13 cellular contexts compared by ENCODE assay signal in genomic region chr9:16794871-16795639, GRCh38.
DNase-seq lines count a peak whose midpoint lies in the region; ATAC-seq and TF ChIP-seq lines count a peak whose summit lies in the region.
"Had no signal": no experiment of that assay in that cellular context is flagged by ENCODE, and none has a peak within 500 bp of the region (broad histone marks: within the 10 kb centered on the region; RNA-seq: fewer than 3 reads in every experiment).

No MANE protein-coding gene starts in this region.

- no peak overlapping the region for H3K4me2 ChIP-seq in neural progenitor cell

- peak overlapping the region; percentile 12 for H2AFZ ChIP-seq in neural progenitor cell (replicated peaks)

- DNase-seq in AG04450 (ENCODE audit: low read depth, low spot score) = peak; percentile 20
- DNase-seq in LHCN-M2 (ENCODE audit: low read depth) = peak; percentile 73
- DNase-seq in fibroblast of pulmonary artery (ENCODE audit: low read depth) = peak; percentile 91
- no peak for DNase-seq in neural progenitor cell (ENCODE audit: low spot score)
- no peak for DNase-seq in NCI-H1417 treated with DMSO at 0.1 percent for 48 hours (lab: John Stamatoyannopoulos, UW)
- no peak for DNase-seq in activated effector memory CD4-positive, alpha-beta T cell treated with Interleukin-2 at 50 U/mL for 16 hours
- DNase-seq in NCI-H69 (lab: John Stamatoyannopoulos, UW) = no peak
- DNase-seq in activated naive CD4-positive, alpha-beta T cell treated with anti-CD3 and anti-CD28 coated beads, Interleukin-2, amount 50 U/mL, for 72 hours (ENCODE audit: low spot score in 2 of 2) = no peak
- DNase-seq: NCI-H1105; NK-92 treated with Interleukin-12 subunit alpha and Interleukin-12 subunit beta, amount 100 ng/mL, for 24 hours; stimulated activated CD4-positive, alpha-beta T cell treated with anti-CD3 and anti-CD28 coated beads, Interleukin-1b, Interleukin-23, amount 100 ng/mL, for 48 hours; substantia nigra had no signal

- H3K4me3 Mint-ChIP-seq in neural progenitor cell = no peak overlapping the region
- H3K4me3 Mint-ChIP-seq: B cell had no signal

- H3K27ac ChIP-seq in AG04450 (ENCODE audit: low read depth, low read length) (peak overlapping the region; percentile 60), neural progenitor cell (no peak overlapping the region)

- H3K27ac Mint-ChIP-seq in neural progenitor cell = no peak overlapping the region
- no peak overlapping the region for H3K27ac Mint-ChIP-seq in activated naive CD4-positive, alpha-beta T cell treated with anti-CD3 and anti-CD28 coated beads, Interleukin-2, amount 50 U/mL, for 72 hours
- H3K27ac Mint-ChIP-seq: B cell had no signal

- no peak for ATAC-seq in activated naive CD4-positive, alpha-beta T cell treated with anti-CD3 and anti-CD28 coated beads, Interleukin-2, amount 50 U/mL, for 72 hours

- H3K79me2 ChIP-seq in neural progenitor cell (ENCODE audit: low read depth) = no peaks in the 10 kb centered on the region

- H3K9me3 ChIP-seq in AG04450 (ENCODE audit: control insufficient read depth, insufficient read depth, low read length) (no peaks in the 10 kb centered on the region), neural progenitor cell (ENCODE audit: low read depth) (no peaks in the 10 kb centered on the region)

- H3K9me3 Mint-ChIP-seq in neural progenitor cell = no peaks in the 10 kb centered on the region
- peaks cover 0 to 3% of the 10 kb centered on the region in 2 donors for H3K9me3 Mint-ChIP-seq in activated naive CD4-positive, alpha-beta T cell treated with anti-CD3 and anti-CD28 coated beads, Interleukin-2, amount 50 U/mL, for 72 hours

- H3K27me3 Mint-ChIP-seq in neural progenitor cell (ENCODE audit: insufficient read depth, low read depth) = no peaks in the 10 kb centered on the region
- H3K27me3 Mint-ChIP-seq: B cell had no signal

- CTCF ChIA-PET in AG04450 (lab: Charles Lee) = no interaction called here

- no peaks in the 10 kb centered on the region for H3K36me3 Mint-ChIP-seq in neural progenitor cell
- no peaks in the 10 kb centered on the region for H3K36me3 Mint-ChIP-seq in activated naive CD4-positive, alpha-beta T cell treated with anti-CD3 and anti-CD28 coated beads, Interleukin-2, amount 50 U/mL, for 72 hours

- H3K27me3 ChIP-seq in AG04450 (ENCODE audit: control insufficient read depth, insufficient read depth, low read length) (no peaks in the 10 kb centered on the region), neural progenitor cell (no peaks in the 10 kb centered on the region)

- H4K20me1 ChIP-seq in neural progenitor cell (ENCODE audit: low read depth) = no peaks in the 10 kb centered on the region

- POLR2A ChIA-PET in AG04450 (lab: Yijun Ruan, JAX) = no interaction called here

- peaks cover 30% of the 10 kb centered on the region for H3K4me1 ChIP-seq in neural progenitor cell

- H3K9ac ChIP-seq in neural progenitor cell = no peak overlapping the region

- H3F3A ChIP-seq in neural progenitor cell (ENCODE audit: low read depth) = peaks cover 6% of the 10 kb centered on the region

- TF ChIP-seq CTCF in AG04450 (IDR thresholded peaks at IDR 0.05; ENCODE audit: low read depth, low read length) = no peak
- TF ChIP-seq CTCF in fibroblast of pulmonary artery (IDR thresholded peaks at IDR 0.05; ENCODE audit: low read length, missing control alignments) = no peak
- no peak for TF ChIP-seq CTCF in neural progenitor cell (IDR thresholded peaks at IDR 0.05)

- H3K36me3 ChIP-seq in neural progenitor cell = no peaks in the 10 kb centered on the region

- no peak overlapping the region for H3K4me3 ChIP-seq in AG04450 (ENCODE audit: low read depth, low read length)
- no peak overlapping the region for H3K4me3 ChIP-seq in fibroblast of pulmonary artery (replicated peaks; ENCODE audit: low read depth, low read length)
- no peak overlapping the region for H3K4me3 ChIP-seq in neural progenitor cell

- H3K4me1 Mint-ChIP-seq in neural progenitor cell = peaks cover 16% of the 10 kb centered on the region
- H3K4me1 Mint-ChIP-seq: B cell had no signal

Comparison
In these comparisons a context has a peak if more than half of its experiments do, and no peak if none do; other contexts are left out.
1. DNase-seq: peak in AG04450 (single experiment), LHCN-M2 (single experiment) and fibroblast of pulmonary artery (single experiment); none in neural progenitor cell (single experiment), NCI-H1417 treated with DMSO at 0.1 percent for 48 hours (single experiment), activated effector memory CD4-positive, alpha-beta T cell treated with Interleukin-2 at 50 U/mL for 16 hours (single experiment), NCI-H69 (single experiment) and activated naive CD4-positive, alpha-beta T cell treated with anti-CD3 and anti-CD28 coated beads, Interleukin-2, amount 50 U/mL, for 72 hours (0 of 2).